Comparison of ENCODE assay signal across 9 cellular contexts in genomic region chr16:3960049-3960809, GRCh38.
DNase-seq lines count a peak whose midpoint lies in the region.
"Had no signal": no experiment of that assay in that cellular context is flagged by ENCODE, and none has a peak within 500 bp of the region (broad histone marks: within the 10 kb centered on the region; RNA-seq: fewer than 3 reads in every experiment).

No MANE protein-coding gene starts in this region.

- POLR2A ChIA-PET in activated CD4-positive, alpha-beta memory T cell treated with anti-CD3 and anti-CD28 coated beads, Interleukin-2, amount 10 ng/mL, durations not matched to agents 7 days and 5 days (lab: Charles Lee), result no interaction called here

- H3K4me1 ChIP-seq in thymus (ENCODE audit: control insufficient read depth, insufficient read depth, low read length), result no peaks in the 10 kb centered on the region

- CTCF ChIA-PET in activated CD4-positive, alpha-beta memory T cell treated with anti-CD3 and anti-CD28 coated beads, Interleukin-2, amount 10 ng/mL, durations not matched to agents 7 days and 5 days (lab: Charles Lee), result no interaction called here

- H3K36me3 ChIP-seq in thymus (ENCODE audit: control insufficient read depth, insufficient read depth), result no peaks in the 10 kb centered on the region

- peaks cover 3% of the 10 kb centered on the region for H3K36me3 Mint-ChIP-seq in T-helper 2 cell treated with Interferon-gamma antibody and Interleukin-4, amounts not matched to agents 5 μg/mL and 100 μg/mL, for 36 hours (ENCODE audit: low read depth)
- H3K36me3 Mint-ChIP-seq in activated CD4-positive, alpha-beta memory T cell treated with anti-CD3 and anti-CD28 coated beads, Interleukin-2, amount 10 ng/mL, durations not matched to agents 7 days and 5 days (ENCODE audit: low read depth), result no peaks in the 10 kb centered on the region
- peaks cover 0 to 11% (median 11%) of the 10 kb centered on the region in 3 donors for H3K36me3 Mint-ChIP-seq in immature natural killer cell
- H3K36me3 Mint-ChIP-seq: stimulated activated memory B cell treated with anti-CD40 and anti-IgM and Interleukin-4, amounts not matched to agents 10 μg/mL and 1 μg/mL and 100 μg/mL, for 72 hours had no signal

- peaks cover 17% of the 10 kb centered on the region for H3K4me1 Mint-ChIP-seq in T-helper 2 cell treated with Interferon-gamma antibody and Interleukin-4, amounts not matched to agents 5 μg/mL and 100 μg/mL, for 36 hours (ENCODE audit: low read depth)
- H3K4me1 Mint-ChIP-seq in activated CD4-positive, alpha-beta memory T cell treated with anti-CD3 and anti-CD28 coated beads, Interleukin-2, amount 10 ng/mL, durations not matched to agents 7 days and 5 days, result peaks cover 22% of the 10 kb centered on the region
- peaks cover 20 to 26% of the 10 kb centered on the region in 2 donors for H3K4me1 Mint-ChIP-seq in immature natural killer cell

- H3K9me3 Mint-ChIP-seq in T-helper 2 cell treated with Interferon-gamma antibody and Interleukin-4, amounts not matched to agents 5 μg/mL and 100 μg/mL, for 36 hours, result no peaks in the 10 kb centered on the region
- H3K9me3 Mint-ChIP-seq in activated CD4-positive, alpha-beta memory T cell treated with anti-CD3 and anti-CD28 coated beads, Interleukin-2, amount 10 ng/mL, durations not matched to agents 7 days and 5 days, result no peaks in the 10 kb centered on the region
- H3K9me3 Mint-ChIP-seq in immature natural killer cell, result no peaks in the 10 kb centered on the region
- H3K9me3 Mint-ChIP-seq: stimulated activated memory B cell treated with anti-CD40 and anti-IgM and Interleukin-4, amounts not matched to agents 10 μg/mL and 1 μg/mL and 100 μg/mL, for 72 hours had no signal

- DNase-seq in T-helper 2 cell treated with Interferon-gamma antibody and Interleukin-4, amounts not matched to agents 5 μg/mL and 100 μg/mL, for 36 hours (ENCODE audit: low spot score), result no peak
- DNase-seq in T-helper 2 cell, result no peak
- DNase-seq in activated CD4-positive, alpha-beta memory T cell treated with anti-CD3 and anti-CD28 coated beads, Interleukin-2, amount 10 ng/mL, durations not matched to agents 7 days and 5 days, result no peak
- DNase-seq in immature natural killer cell, result no peak
- no peak for DNase-seq in DMS79 treated with DMSO at 0.1 percent for 48 hours (lab: John Stamatoyannopoulos, UW)
- DNase-seq in SHP77 (lab: John Stamatoyannopoulos, UW), result no peak
- no peak for DNase-seq in GM19240 (ENCODE audit: insufficient read length, low spot score)

- no peaks in the 10 kb centered on the region for H3K9me3 ChIP-seq in thymus (ENCODE audit: control insufficient read depth)

- H3K27ac Mint-ChIP-seq in T-helper 2 cell treated with Interferon-gamma antibody and Interleukin-4, amounts not matched to agents 5 μg/mL and 100 μg/mL, for 36 hours, result no peak overlapping the region
- no peak overlapping the region for H3K27ac Mint-ChIP-seq in activated CD4-positive, alpha-beta memory T cell treated with anti-CD3 and anti-CD28 coated beads, Interleukin-2, amount 10 ng/mL, durations not matched to agents 7 days and 5 days
- H3K27ac Mint-ChIP-seq in immature natural killer cell, result peak overlapping the region in 4 of 6 donors; percentile 70 to 94 (median 80)
- H3K27ac Mint-ChIP-seq: stimulated activated memory B cell treated with anti-CD40 and anti-IgM and Interleukin-4, amounts not matched to agents 10 μg/mL and 1 μg/mL and 100 μg/mL, for 72 hours had no signal

- 82% methylated on average over 19 of the region's 19 CpGs for WGBS in thymus

- H3K4me3 ChIP-seq in thymus (ENCODE audit: low read length), result peak overlapping the region; percentile 41

- H3K27me3 ChIP-seq in thymus (ENCODE audit: control insufficient read depth, insufficient read depth), result no peaks in the 10 kb centered on the region

- no peak overlapping the region for H3K27ac ChIP-seq in thymus (ENCODE audit: low read depth)

- H3K4me3 Mint-ChIP-seq in T-helper 2 cell treated with Interferon-gamma antibody and Interleukin-4, amounts not matched to agents 5 μg/mL and 100 μg/mL, for 36 hours, result peak overlapping the region; percentile 86
- H3K4me3 Mint-ChIP-seq in activated CD4-positive, alpha-beta memory T cell treated with anti-CD3 and anti-CD28 coated beads, Interleukin-2, amount 10 ng/mL, durations not matched to agents 7 days and 5 days, result peak overlapping the region; percentile 72
- peak overlapping the region; percentile 75 to 85 (median 80) for H3K4me3 Mint-ChIP-seq in immature natural killer cell
- H3K4me3 Mint-ChIP-seq: stimulated activated memory B cell treated with anti-CD40 and anti-IgM and Interleukin-4, amounts not matched to agents 10 μg/mL and 1 μg/mL and 100 μg/mL, for 72 hours had no signal

- H3K27me3 Mint-ChIP-seq in T-helper 2 cell treated with Interferon-gamma antibody and Interleukin-4, amounts not matched to agents 5 μg/mL and 100 μg/mL, for 36 hours (ENCODE audit: low read depth), result peaks cover 19% of the 10 kb centered on the region
- peaks cover 17% of the 10 kb centered on the region for H3K27me3 Mint-ChIP-seq in activated CD4-positive, alpha-beta memory T cell treated with anti-CD3 and anti-CD28 coated beads, Interleukin-2, amount 10 ng/mL, durations not matched to agents 7 days and 5 days
- peaks cover 9 to 16% (median 11%) of the 10 kb centered on the region in 3 donors for H3K27me3 Mint-ChIP-seq in immature natural killer cell (ENCODE audit: low read depth in 3 of 3)

Comparison
In these comparisons a context has a peak if more than half of its experiments do, and no peak if none do; other contexts are left out.
1. H3K27ac Mint-ChIP-seq: peak in immature natural killer cell (4 of 6); none in T-helper 2 cell treated with Interferon-gamma antibody and Interleukin-4, amounts not matched to agents 5 μg/mL and 100 μg/mL, for 36 hours (single experiment) and activated CD4-positive, alpha-beta memory T cell treated with anti-CD3 and anti-CD28 coated beads, Interleukin-2, amount 10 ng/mL, durations not matched to agents 7 days and 5 days (single experiment).
2. Peak in every context shown above with its lines, with median percentiles within 50 percentile points of each other: H3K4me3 Mint-ChIP-seq.